ENCODE assay signal across 30 cellular contexts in the genomic region with DNA sequence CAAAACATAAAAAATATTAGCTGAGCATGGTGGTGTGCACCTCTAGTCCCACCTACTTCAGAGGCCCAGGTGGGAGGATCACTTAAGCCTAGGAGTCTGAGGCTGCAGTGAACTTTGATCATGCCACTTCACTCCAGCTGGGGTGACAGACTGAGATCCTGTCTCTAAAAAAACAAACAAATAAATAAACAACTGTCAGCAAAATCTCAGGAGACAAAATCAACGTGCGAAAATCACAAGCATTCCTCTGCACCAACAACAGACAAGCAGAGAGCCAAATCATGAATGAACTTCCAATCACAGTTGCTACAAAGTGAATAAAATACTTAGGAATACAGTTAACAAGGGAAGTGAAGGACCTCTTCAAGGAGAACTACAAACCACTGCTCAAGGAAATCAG. TPM values are rescaled to one million over a fixed set of nuclear protein-coding genes. Genes with fewer than 3 reads are reported as not detected.
"Had no signal": no experiment of that assay in that cellular context is flagged by ENCODE, and none has a peak within 500 bp of the region (broad histone marks: within the 10 kb centered on the region; RNA-seq: fewer than 3 reads in every experiment).

No MANE protein-coding gene starts in this region.

- H3K27ac ChIP-seq: stomach, suprapubic skin, testis, thoracic aorta, thyroid gland, tibial artery, tibial nerve, transverse colon, upper lobe of left lung, upper lobe of right lung, uterus, vagina had no signal

- ATAC-seq: stimulated activated effector memory CD8-positive, alpha-beta T cell treated with anti-CD3 and anti-CD28 coated beads, Interleukin-12 subunit alpha, Interleukin-12 subunit beta, amount 100 ng/mL, for 72 hours; stimulated activated memory B cell treated with anti-CD40 and anti-IgM and Interleukin-4, amounts not matched to agents 10 μg/mL and 1 μg/mL and 100 μg/mL, for 72 hours; stimulated activated naive B cell treated with anti-CD40 and anti-IgM and Interleukin-4, amounts not matched to agents 10 μg/mL and 1 μg/mL and 100 μg/mL, for 72 hours; stimulated activated naive CD8-positive, alpha-beta T cell treated with anti-CD3 and anti-CD28 coated beads, Interleukin-15, amount 100 ng/mL, for 72 hours; stimulated activated naive CD8-positive, alpha-beta T cell treated with anti-CD3 and anti-CD28 coated beads, Interleukin-15, Interleukin-2, amounts not matched to agents 100 U/mL and 50 U/mL, for 24 hours; upper lobe of right lung had no signal

- H3K4me1 ChIP-seq: stomach, suprapubic skin, testis, thyroid gland, tibial artery, tibial nerve, transverse colon, upper lobe of left lung, upper lobe of right lung, uterus, vagina had no signal

- H3K36me3 ChIP-seq: stomach, suprapubic skin, thoracic aorta, thyroid gland, tibial artery, tibial nerve, transverse colon, upper lobe of left lung, upper lobe of right lung, uterus, vagina had no signal

- H3K27me3 ChIP-seq: stomach, suprapubic skin, testis, thyroid gland, tibial artery, tibial nerve, transverse colon, upper lobe of left lung, upper lobe of right lung, uterus, vagina had no signal

- H3K4me3 ChIP-seq: stomach, suprapubic skin, testis, thoracic aorta, thyroid gland, tibial artery, tibial nerve, transverse colon, upper lobe of left lung, upper lobe of right lung, uterus, vagina had no signal

- DNase-seq: stimulated activated CD4-positive, alpha-beta T cell treated with anti-CD3 and anti-CD28 coated beads, Interleukin-2, amount 100 ng/mL, for 48 hours; stimulated activated CD4-positive, alpha-beta T cell treated with anti-CD3 and anti-CD28 coated beads, Interleukin-4, amount 100 ng/mL, for 1 hour; stimulated activated CD4-positive, alpha-beta T cell treated with anti-CD3 and anti-CD28 coated beads, Interleukin-4, amount 100 ng/mL, for 24 hours; stimulated activated CD4-positive, alpha-beta T cell treated with anti-CD3 and anti-CD28 coated beads, Interleukin-4, amount 100 ng/mL, for 4 hours; stimulated activated CD8-positive, alpha-beta memory T cell treated with anti-CD3 and anti-CD28 coated beads, Interleukin-4, amount 100 ng/mL, for 48 hours; stimulated activated naive B cell treated with anti-CD40 and anti-IgM and Interleukin-4, amounts not matched to agents 10 μg/mL and 1 μg/mL and 100 μg/mL, for 72 hours; stimulated activated naive CD4-positive, alpha-beta T cell; stimulated activated naive CD4-positive, alpha-beta T cell treated with Interleukin-2 at 50 U/mL for 16 hours; stimulated activated naive CD8-positive, alpha-beta T cell treated with anti-CD3 and anti-CD28 coated beads, Interleukin-15, amount 100 ng/mL, for 72 hours; stimulated activated naive CD8-positive, alpha-beta T cell treated with anti-CD3 and anti-CD28 coated beads, Interleukin-15, Interleukin-2, amounts not matched to agents 100 U/mL and 50 U/mL, for 24 hours; stomach; substantia nigra; testis; thyroid gland; tibial artery; transverse colon; trophoblast cell; upper lobe of left lung; upper lobe of right lung; uterus had no signal

- H3K9me3 ChIP-seq: suprapubic skin, testis, thoracic aorta, thyroid gland, transverse colon, upper lobe of right lung, uterus, vagina had no signal

- FAIRE-seq: urothelium cell line had no signal

RNA-seq across cellular contexts. Expression of a gene that starts 58.8 kb away (rescaled TPM):
- total RNA-seq: stomach, subcutaneous adipose tissue, suprapubic skin, thoracic aorta, tibial nerve, transverse colon, upper lobe of left lung, upper lobe of right lung, ureter, uterus, vagina had no signal
- polyA plus RNA-seq: stomach, urinary bladder had no signal
